25 cellular contexts compared by ENCODE assay signal in the genomic region with DNA sequence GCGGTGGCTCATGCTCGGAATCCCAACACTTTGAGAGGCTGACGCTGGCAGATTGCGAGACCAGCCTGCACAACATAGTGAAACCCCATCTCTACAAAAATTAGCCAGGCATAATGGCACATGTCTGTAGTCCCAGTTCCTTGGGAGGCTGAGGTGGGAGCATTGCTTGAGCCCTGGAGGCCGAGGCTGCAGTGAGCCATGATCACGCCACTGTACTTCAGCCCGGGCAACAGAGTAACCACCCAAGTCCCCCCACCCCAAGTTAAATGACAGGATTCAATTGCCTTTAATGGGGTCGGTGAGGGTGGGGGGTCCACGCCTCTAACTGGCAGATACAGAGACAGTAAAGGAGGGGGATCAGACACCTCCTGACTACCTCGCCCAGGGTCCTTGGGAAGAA.
"Had no signal": no experiment of that assay in that cellular context is flagged by ENCODE, and none has a peak within 500 bp of the region (broad histone marks: within the 10 kb centered on the region; RNA-seq: fewer than 3 reads in every experiment).

No MANE protein-coding gene starts in this region.

- H3K27me3 ChIP-seq: stomach, suprapubic skin, testis, thyroid gland, tibial artery, tibial nerve, transverse colon, upper lobe of left lung, upper lobe of right lung, uterus, vagina had no signal

- H3K9me3 ChIP-seq: stomach, suprapubic skin, testis, thoracic aorta, thyroid gland, tibial artery, tibial nerve, transverse colon, upper lobe of left lung, upper lobe of right lung, uterus, vagina had no signal

- H3K4me1 ChIP-seq: suprapubic skin, thyroid gland, tibial artery, transverse colon, upper lobe of left lung, upper lobe of right lung, uterus, vagina had no signal

- ATAC-seq: stimulated activated effector memory CD8-positive, alpha-beta T cell treated with anti-CD3 and anti-CD28 coated beads, Interleukin-12 subunit alpha, Interleukin-12 subunit beta, amount 100 ng/mL, for 72 hours; stimulated activated memory B cell treated with anti-CD40 and anti-IgM and Interleukin-4, amounts not matched to agents 10 μg/mL and 1 μg/mL and 100 μg/mL, for 72 hours; stimulated activated naive B cell treated with anti-CD40 and anti-IgM and Interleukin-4, amounts not matched to agents 10 μg/mL and 1 μg/mL and 100 μg/mL, for 72 hours; stimulated activated naive CD8-positive, alpha-beta T cell treated with anti-CD3 and anti-CD28 coated beads, Interleukin-15, amount 100 ng/mL, for 72 hours; stimulated activated naive CD8-positive, alpha-beta T cell treated with anti-CD3 and anti-CD28 coated beads, Interleukin-15, Interleukin-2, amounts not matched to agents 100 U/mL and 50 U/mL, for 24 hours; upper lobe of right lung had no signal

- DNase-seq: stimulated activated CD4-positive, alpha-beta T cell treated with anti-CD3 and anti-CD28 coated beads, Interleukin-2, amount 100 ng/mL, for 48 hours; stimulated activated CD4-positive, alpha-beta T cell treated with anti-CD3 and anti-CD28 coated beads, Interleukin-4, amount 100 ng/mL, for 1 hour; stimulated activated CD4-positive, alpha-beta T cell treated with anti-CD3 and anti-CD28 coated beads, Interleukin-4, amount 100 ng/mL, for 24 hours; stimulated activated CD4-positive, alpha-beta T cell treated with anti-CD3 and anti-CD28 coated beads, Interleukin-4, amount 100 ng/mL, for 4 hours; stimulated activated CD8-positive, alpha-beta memory T cell treated with anti-CD3 and anti-CD28 coated beads, Interleukin-4, amount 100 ng/mL, for 48 hours; stimulated activated naive B cell treated with anti-CD40 and anti-IgM and Interleukin-4, amounts not matched to agents 10 μg/mL and 1 μg/mL and 100 μg/mL, for 72 hours; stimulated activated naive CD4-positive, alpha-beta T cell; stimulated activated naive CD4-positive, alpha-beta T cell treated with Interleukin-2 at 50 U/mL for 16 hours; stimulated activated naive CD8-positive, alpha-beta T cell treated with anti-CD3 and anti-CD28 coated beads, Interleukin-15, amount 100 ng/mL, for 72 hours; stimulated activated naive CD8-positive, alpha-beta T cell treated with anti-CD3 and anti-CD28 coated beads, Interleukin-15, Interleukin-2, amounts not matched to agents 100 U/mL and 50 U/mL, for 24 hours; stomach; substantia nigra; testis; thyroid gland; tibial artery; transverse colon; upper lobe of left lung; upper lobe of right lung; uterus had no signal

- H3K4me3 ChIP-seq: stomach, suprapubic skin, testis, thoracic aorta, thyroid gland, tibial artery, tibial nerve, transverse colon, upper lobe of left lung, upper lobe of right lung, uterus, vagina had no signal

- H3K36me3 ChIP-seq: uterus had no signal

- H3K27ac ChIP-seq: stomach, suprapubic skin, testis, thoracic aorta, thyroid gland, tibial artery, tibial nerve, transverse colon, upper lobe of left lung, upper lobe of right lung, uterus, vagina had no signal
